ENCODE assay signal across 14 cellular contexts in genomic region chr18:41936471-41937134, GRCh38. TPM values are rescaled to one million over a fixed set of nuclear protein-coding genes. Genes with fewer than 3 reads are reported as not detected.
DNase-seq lines count a peak whose midpoint lies in the region; ATAC-seq and TF ChIP-seq lines count a peak whose summit lies in the region.
"Had no signal": no experiment of that assay in that cellular context is flagged by ENCODE, and none has a peak within 500 bp of the region (broad histone marks: within the 10 kb centered on the region; RNA-seq: fewer than 3 reads in every experiment).

No MANE protein-coding gene starts in this region.

- H2AFZ ChIP-seq in hepatocyte, result peak overlapping the region; percentile 35

- H3K9ac ChIP-seq in BLaER1, result no peak overlapping the region

- H3K36me3 ChIP-seq in BLaER1 (no peaks in the 10 kb centered on the region), hepatocyte (replicated peaks; ENCODE audit: insufficient read depth, low read depth) (no peaks in the 10 kb centered on the region)

- DNase-seq in hepatocyte (ENCODE audit: low spot score) (no peak), NCI-H345 treated with DMSO at 0.1 percent for 48 hours (lab: John Stamatoyannopoulos, UW; ENCODE audit: unreplicated experiment) (no peak), DMS153 (lab: John Stamatoyannopoulos, UW) (no peak), SW480 (ENCODE audit: low spot score) (no peak), RKO (ENCODE audit: low spot score) (no peak)
- DNase-seq: C1 segment of cervical spinal cord; NCI-H2029; stimulated activated CD4-positive, alpha-beta T cell treated with anti-CD3 and anti-CD28 coated beads, Interleukin-12 subunit alpha, Interleukin-12 subunit beta, amount 100 ng/mL, for 4 hours; stimulated activated naive CD4-positive, alpha-beta T cell had no signal

- ATAC-seq in GM19043 (IDR thresholded peaks at IDR 0.05; ENCODE audit: low read depth, unreplicated experiment), result peak; percentile 70
- peak; percentile 62 for ATAC-seq in HG03097 (IDR thresholded peaks at IDR 0.05; ENCODE audit: low FRiP score, unreplicated experiment)
- ATAC-seq: HCT116 had no signal

- H3K4me3 ChIP-seq in BLaER1, result no peak overlapping the region
- H3K4me3 ChIP-seq in hepatocyte, result no peak overlapping the region

- no peaks in the 10 kb centered on the region for H4K20me1 ChIP-seq in BLaER1
- H4K20me1 ChIP-seq in hepatocyte (ENCODE audit: insufficient read depth, poor library complexity, severe bottlenecking), result no peaks in the 10 kb centered on the region

- no peak for TF ChIP-seq CTCF in hepatocyte (IDR thresholded peaks at IDR 0.05; ENCODE audit: poor library complexity)

- H3K4me2 ChIP-seq in BLaER1 (peak overlapping the region; percentile 47), hepatocyte (no peak overlapping the region)

- WGBS in hepatocyte (ENCODE audit: low lambda C conversion rate, missing lambda C conversion rate), result 37% methylated on average over 2 of the region's 2 CpGs

- H3K9me2 ChIP-seq in hepatocyte (replicated peaks; ENCODE audit: insufficient read depth), result no peaks in the 10 kb centered on the region

- H3K79me2 ChIP-seq in hepatocyte, result no peaks in the 10 kb centered on the region

- H3K9me3 ChIP-seq in BLaER1 (no peaks in the 10 kb centered on the region), hepatocyte (ENCODE audit: low read depth) (no peaks in the 10 kb centered on the region)

- H3K4me1 ChIP-seq in BLaER1 (peaks cover 8% of the 10 kb centered on the region), hepatocyte (ENCODE audit: insufficient read depth) (no peaks in the 10 kb centered on the region)

- H3K27ac ChIP-seq in BLaER1 (peak overlapping the region; percentile 28; the same call in 1 of the 2 replicates), hepatocyte (no peak overlapping the region)
- H3K27ac ChIP-seq: VCaP had no signal

- H3K27me3 ChIP-seq in BLaER1 (no peaks in the 10 kb centered on the region), hepatocyte (no peaks in the 10 kb centered on the region)

RNA-seq across cellular contexts. Expression of gene PIK3C3, which starts 18.4 kb away (rescaled TPM):
- total RNA-seq in hepatocyte, result 48.7 and 54.7 TPM in 2 replicates
- 24.9 and 28.9 TPM in 2 replicates for polyA plus RNA-seq in hepatocyte
